In genomic region chr9:4668604-4669003, GRCh38 we compare ENCODE assay signal across 19 cellular contexts.
"Had no signal": no experiment of that assay in that cellular context is flagged by ENCODE, and none has a peak within 500 bp of the region (broad histone marks: within the 10 kb centered on the region; RNA-seq: fewer than 3 reads in every experiment).

No MANE protein-coding gene starts in this region.

- H3K27ac Mint-ChIP-seq: activated CD8-positive, alpha-beta memory T cell treated with anti-CD3 and anti-CD28 coated beads, Interleukin-2, amount 10 ng/mL, durations not matched to agents 7 days and 5 days; activated CD8-positive, alpha-beta T cell treated with anti-CD3 and anti-CD28 coated beads, Interleukin-2, amount 10 ng/mL, durations not matched to agents 7 days and 5 days; activated naive CD8-positive, alpha-beta T cell treated with anti-CD3 and anti-CD28 coated beads, Interleukin-2, amount 50 U/mL, for 24 hours; mesothelial cell of epicardium; natural killer cell; neural progenitor cell; stimulated activated naive B cell treated with anti-CD40 and anti-IgM and Interleukin-4, amounts not matched to agents 10 μg/mL and 1 μg/mL and 100 μg/mL, for 72 hours had no signal

- DNase-seq: activated CD4-positive, alpha-beta T cell treated with anti-CD3 and anti-CD28 coated beads for 1 hour; activated CD8-positive, alpha-beta memory T cell treated with anti-CD3 and anti-CD28 coated beads, Interleukin-2, amount 10 ng/mL, durations not matched to agents 7 days and 5 days; activated CD8-positive, alpha-beta T cell treated with anti-CD3 and anti-CD28 coated beads, Interleukin-2, amount 10 ng/mL, durations not matched to agents 7 days and 5 days; activated effector memory CD4-positive, alpha-beta T cell treated with Interleukin-2 at 50 U/mL for 16 hours; activated naive CD4-positive, alpha-beta T cell treated with anti-CD3 and anti-CD28 coated beads, Interleukin-2, amount 50 U/mL, for 16 hours; activated naive CD8-positive, alpha-beta T cell treated with anti-CD3 and anti-CD28 coated beads, Interleukin-2, amount 50 U/mL, for 24 hours; activated T-cell treated with anti-CD3 and anti-CD28 coated beads, Interleukin-2, amount 50 U/mL, for 48 hours; amygdala; central memory CD4-positive, alpha-beta T cell; foreskin keratinocyte; heart right ventricle; natural killer cell; occipital lobe; stimulated activated CD4-positive, alpha-beta T cell treated with anti-CD3 and anti-CD28 coated beads, Interleukin-1b, Interleukin-23, amount 100 ng/mL, for 48 hours; stimulated activated naive B cell treated with anti-CD40 and anti-IgM and Interleukin-4, amounts not matched to agents 10 μg/mL and 1 μg/mL and 100 μg/mL, for 72 hours; SW 1271; T-helper 2 cell had no signal

- H3K27me3 Mint-ChIP-seq: activated naive CD8-positive, alpha-beta T cell treated with anti-CD3 and anti-CD28 coated beads, Interleukin-2, amount 50 U/mL, for 24 hours had no signal

- ATAC-seq: activated CD8-positive, alpha-beta memory T cell treated with anti-CD3 and anti-CD28 coated beads, Interleukin-2, amount 10 ng/mL, durations not matched to agents 7 days and 5 days; activated CD8-positive, alpha-beta T cell treated with anti-CD3 and anti-CD28 coated beads, Interleukin-2, amount 10 ng/mL, durations not matched to agents 7 days and 5 days; activated naive CD8-positive, alpha-beta T cell treated with anti-CD3 and anti-CD28 coated beads, Interleukin-2, amount 50 U/mL, for 24 hours; foreskin keratinocyte; heart right ventricle; natural killer cell; stimulated activated naive B cell treated with anti-CD40 and anti-IgM and Interleukin-4, amounts not matched to agents 10 μg/mL and 1 μg/mL and 100 μg/mL, for 72 hours had no signal

- H3K4me3 Mint-ChIP-seq: activated CD8-positive, alpha-beta memory T cell treated with anti-CD3 and anti-CD28 coated beads, Interleukin-2, amount 10 ng/mL, durations not matched to agents 7 days and 5 days; activated CD8-positive, alpha-beta T cell treated with anti-CD3 and anti-CD28 coated beads, Interleukin-2, amount 10 ng/mL, durations not matched to agents 7 days and 5 days; activated naive CD8-positive, alpha-beta T cell treated with anti-CD3 and anti-CD28 coated beads, Interleukin-2, amount 50 U/mL, for 24 hours; mesothelial cell of epicardium; natural killer cell; neural progenitor cell; stimulated activated naive B cell treated with anti-CD40 and anti-IgM and Interleukin-4, amounts not matched to agents 10 μg/mL and 1 μg/mL and 100 μg/mL, for 72 hours had no signal

- H3K36me3 Mint-ChIP-seq: activated CD8-positive, alpha-beta memory T cell treated with anti-CD3 and anti-CD28 coated beads, Interleukin-2, amount 10 ng/mL, durations not matched to agents 7 days and 5 days; mesothelial cell of epicardium; natural killer cell; neural progenitor cell; stimulated activated naive B cell treated with anti-CD40 and anti-IgM and Interleukin-4, amounts not matched to agents 10 μg/mL and 1 μg/mL and 100 μg/mL, for 72 hours had no signal

- H3K9me3 Mint-ChIP-seq: activated naive CD8-positive, alpha-beta T cell treated with anti-CD3 and anti-CD28 coated beads, Interleukin-2, amount 50 U/mL, for 24 hours; mesothelial cell of epicardium; natural killer cell; neural progenitor cell; stimulated activated naive B cell treated with anti-CD40 and anti-IgM and Interleukin-4, amounts not matched to agents 10 μg/mL and 1 μg/mL and 100 μg/mL, for 72 hours had no signal
